ENCODE assay signal across 28 cellular contexts in genomic region chr5:81604193-81604592, GRCh38.
"Had no signal": no experiment of that assay in that cellular context is flagged by ENCODE, and none has a peak within 500 bp of the region (broad histone marks: within the 10 kb centered on the region; RNA-seq: fewer than 3 reads in every experiment).

No MANE protein-coding gene starts in this region.

- ATAC-seq: activated naive CD8-positive, alpha-beta T cell treated with anti-CD3 and anti-CD28 coated beads, Interleukin-2, amount 50 U/mL, for 24 hours; body of pancreas; Right ventricle myocardium inferior had no signal

- H3K27me3 Mint-ChIP-seq: activated CD4-positive, alpha-beta memory T cell treated with anti-CD3 and anti-CD28 coated beads for 36 hours; activated CD4-positive, alpha-beta T cell treated with anti-CD3 and anti-CD28 coated beads, Interleukin-2, amount 10 ng/mL, durations not matched to agents 24 days and 14 days; activated naive CD4-positive, alpha-beta T cell treated with anti-CD3 and anti-CD28 coated beads, Interleukin-2, amount 10 ng/mL, durations not matched to agents 7 days and 5 days; activated naive CD8-positive, alpha-beta T cell; activated naive CD8-positive, alpha-beta T cell treated with anti-CD3 and anti-CD28 coated beads, Interleukin-2, amount 50 U/mL, for 24 hours had no signal

- H3K27ac Mint-ChIP-seq: activated CD4-positive, alpha-beta memory T cell treated with anti-CD3 and anti-CD28 coated beads for 36 hours; activated CD4-positive, alpha-beta T cell treated with anti-CD3 and anti-CD28 coated beads, Interleukin-2, amount 10 ng/mL, durations not matched to agents 24 days and 14 days; activated naive CD4-positive, alpha-beta T cell treated with anti-CD3 and anti-CD28 coated beads, Interleukin-2, amount 10 ng/mL, durations not matched to agents 7 days and 5 days; activated naive CD8-positive, alpha-beta T cell; activated naive CD8-positive, alpha-beta T cell treated with anti-CD3 and anti-CD28 coated beads, Interleukin-2, amount 50 U/mL, for 24 hours; T-helper 1 cell treated with Interleukin-12 subunit alpha and Interleukin-12 subunit beta and Interleukin-4 antibody, amounts not matched to agents 30 μg/mL and 1 μg/mL, for 36 hours; T-helper 2 cell treated with Interferon-gamma antibody and Interleukin-4, amounts not matched to agents 5 μg/mL and 100 μg/mL, for 36 hours had no signal

- FAIRE-seq: RCC 7860, TTC549 had no signal

- H3K27me3 ChIP-seq: body of pancreas, breast epithelium had no signal

- H3K36me3 ChIP-seq: breast epithelium had no signal

- H3K9ac ChIP-seq: KMS-11 had no signal

- H3K4me3 ChIP-seq: body of pancreas, breast epithelium, PC-9 had no signal

- H3K27ac ChIP-seq: body of pancreas, breast epithelium, KMS-11, PC-9, RWPE1 had no signal

- H3K9me3 Mint-ChIP-seq: activated CD4-positive, alpha-beta memory T cell treated with anti-CD3 and anti-CD28 coated beads for 36 hours; activated CD4-positive, alpha-beta T cell treated with anti-CD3 and anti-CD28 coated beads, Interleukin-2, amount 10 ng/mL, durations not matched to agents 24 days and 14 days; activated naive CD8-positive, alpha-beta T cell treated with anti-CD3 and anti-CD28 coated beads, Interleukin-2, amount 50 U/mL, for 24 hours had no signal

- H3K4me2 ChIP-seq: KMS-11, PC-9 had no signal

- H3K4me3 Mint-ChIP-seq: activated CD4-positive, alpha-beta memory T cell treated with anti-CD3 and anti-CD28 coated beads for 36 hours; activated CD4-positive, alpha-beta T cell treated with anti-CD3 and anti-CD28 coated beads, Interleukin-2, amount 10 ng/mL, durations not matched to agents 24 days and 14 days; activated naive CD4-positive, alpha-beta T cell treated with anti-CD3 and anti-CD28 coated beads, Interleukin-2, amount 10 ng/mL, durations not matched to agents 7 days and 5 days; activated naive CD8-positive, alpha-beta T cell; activated naive CD8-positive, alpha-beta T cell treated with anti-CD3 and anti-CD28 coated beads, Interleukin-2, amount 50 U/mL, for 24 hours; T-helper 1 cell treated with Interleukin-12 subunit alpha and Interleukin-12 subunit beta and Interleukin-4 antibody, amounts not matched to agents 30 μg/mL and 1 μg/mL, for 36 hours; T-helper 2 cell treated with Interferon-gamma antibody and Interleukin-4, amounts not matched to agents 5 μg/mL and 100 μg/mL, for 36 hours had no signal

- DNase-seq: activated CD4-positive, alpha-beta memory T cell treated with anti-CD3 and anti-CD28 coated beads for 36 hours; activated CD4-positive, alpha-beta T cell treated with anti-CD3 and anti-CD28 coated beads, Interleukin-2, amount 10 ng/mL, durations not matched to agents 24 days and 14 days; activated CD8-positive, alpha-beta memory T cell treated with anti-CD3 and anti-CD28 coated beads, Interleukin-2, amount 50 U/mL, for 4 hours; activated effector memory CD4-positive, alpha-beta T cell treated with Interleukin-2 at 50 U/mL for 16 hours; activated naive CD4-positive, alpha-beta T cell treated with anti-CD3 and anti-CD28 coated beads, Interleukin-2, amount 10 ng/mL, durations not matched to agents 7 days and 5 days; activated naive CD8-positive, alpha-beta T cell treated with anti-CD3 and anti-CD28 coated beads, Interleukin-2, amount 50 U/mL, for 24 hours; activated T-cell treated with anti-CD3 and anti-CD28 coated beads for 4 hours; activated T-cell treated with anti-CD3 and anti-CD28 coated beads, Interleukin-2, amount 50 U/mL, for 48 hours; anterior cingulate cortex; body of pancreas; MV-4-11; NCI-H1092; NCI-H1436 treated with DMSO at 0.1 percent for 48 hours; NCI-H1694 treated with DMSO at 0.1 percent for 48 hours; NCI-H2029; NCI-H345; NCI-H524 treated with DMSO at 0.1 percent for 48 hours; PC-9; SIG-M5 had no signal

- H3K4me1 ChIP-seq: body of pancreas, breast epithelium had no signal

- H2AFZ ChIP-seq: PC-9 had no signal

- H3K9me3 ChIP-seq: body of pancreas, breast epithelium had no signal
